ENCODE assay signal across 9 cellular contexts in genomic region chr12:70241845-70242244, GRCh38. TPM values are rescaled to one million over a fixed set of nuclear protein-coding genes. Genes with fewer than 3 reads are reported as not detected.
DNase-seq lines count a peak whose midpoint lies in the region; ATAC-seq, FAIRE-seq and TF ChIP-seq lines count a peak whose summit lies in the region.
"Had no signal": no experiment of that assay in that cellular context is flagged by ENCODE, and none has a peak within 500 bp of the region (broad histone marks: within the 10 kb centered on the region; RNA-seq: fewer than 3 reads in every experiment).

No MANE protein-coding gene starts in this region.

- H3K36me3 ChIP-seq in left ventricle myocardium inferior = peaks cover 44% of the 10 kb centered on the region
- H3K36me3 ChIP-seq in kidney (ENCODE audit: control insufficient read depth in 1 of 2, insufficient read depth in 2 of 2, low read length in 2 of 2) = peaks cover 0 to 9% of the 10 kb centered on the region in 2 donors

- H3K4me3 Mint-ChIP-seq in activated naive CD8-positive, alpha-beta T cell treated with anti-CD3 and anti-CD28 coated beads, Interleukin-2, amount 50 U/mL, for 24 hours = peak overlapping the region; percentile 99
- peak overlapping the region; percentile 100 for H3K4me3 Mint-ChIP-seq in type B pancreatic cell

- peaks cover 2% of the 10 kb centered on the region for H3K27me3 Mint-ChIP-seq in activated naive CD8-positive, alpha-beta T cell treated with anti-CD3 and anti-CD28 coated beads, Interleukin-2, amount 50 U/mL, for 24 hours
- H3K27me3 Mint-ChIP-seq in type B pancreatic cell = no peaks in the 10 kb centered on the region

- DNase-seq in left ventricle myocardium inferior = no peak
- no peak for DNase-seq in Right ventricle myocardium superior
- DNase-seq in activated naive CD8-positive, alpha-beta T cell treated with anti-CD3 and anti-CD28 coated beads, Interleukin-2, amount 50 U/mL, for 24 hours = no peak
- no peak for DNase-seq in kidney
- DNase-seq in type B pancreatic cell (ENCODE audit: extremely low spot score, unreplicated experiment) = no peak
- DNase-seq in middle frontal gyrus (ENCODE audit: extremely low spot score, low spot score) = no peak
- DNase-seq in hypothalamus (lab: John Stamatoyannopoulos, UW) = no peak
- no peak for DNase-seq in NCI-H1105 (lab: John Stamatoyannopoulos, UW)

- H3K9me3 Mint-ChIP-seq in activated naive CD8-positive, alpha-beta T cell treated with anti-CD3 and anti-CD28 coated beads, Interleukin-2, amount 50 U/mL, for 24 hours = no peaks in the 10 kb centered on the region
- H3K9me3 Mint-ChIP-seq in type B pancreatic cell = no peaks in the 10 kb centered on the region

- FAIRE-seq in kidney (lab: Jason Lieb, UNC) = no peak
- FAIRE-seq: islet of Langerhans had no signal

- TF ChIP-seq CTCF in left ventricle myocardium inferior (IDR thresholded peaks at IDR 0.05; ENCODE audit: borderline replicate concordance) (no peak), kidney (IDR thresholded peaks at IDR 0.05; ENCODE audit: borderline replicate concordance, extremely low read depth, insufficient read depth) (no peak), type B pancreatic cell (conservative IDR thresholded peaks at IDR 0.05) (no peak)

- H3K27ac ChIP-seq in left ventricle myocardium inferior (replicated peaks) (no peak overlapping the region), kidney (ENCODE audit: low read depth in 2 of 2, low read length in 2 of 2) (no peak overlapping the region)

- peak overlapping the region; percentile 100 for H3K27ac Mint-ChIP-seq in activated naive CD8-positive, alpha-beta T cell treated with anti-CD3 and anti-CD28 coated beads, Interleukin-2, amount 50 U/mL, for 24 hours
- H3K27ac Mint-ChIP-seq in type B pancreatic cell = peak overlapping the region; percentile 100

- H3K9ac ChIP-seq in kidney (ENCODE audit: low read length in 2 of 2) = peak overlapping the region in 1 of 2 donors; percentile 94

- H3K4me3 ChIP-seq in left ventricle myocardium inferior (peak overlapping the region; percentile 89), kidney (ENCODE audit: low read length in 2 of 2) (peak overlapping the region; percentile 16 to 97)

- intact Hi-C loops in left ventricle myocardium inferior (cut with micrococcal nuclease) = loop anchor here (10.0 kb wide), 1 partner anchor 483 kb away; no protein-coding TSS in a partner anchor
- intact Hi-C loops in Right ventricle myocardium superior (cut with DNase I) = no loop called here
- intact Hi-C loops in kidney (cut with DNase I) = no loop called here

- H3K4me1 ChIP-seq in left ventricle myocardium inferior = peaks cover 64% of the 10 kb centered on the region
- peaks cover 2 to 18% of the 10 kb centered on the region in 2 donors for H3K4me1 ChIP-seq in kidney (ENCODE audit: control insufficient read depth in 1 of 2, insufficient read depth in 1 of 2, low read depth in 1 of 2, low read length in 2 of 2)

- ATAC-seq in Right ventricle myocardium superior (ENCODE audit: poor library complexity) = no peak
- no peak for ATAC-seq in activated naive CD8-positive, alpha-beta T cell treated with anti-CD3 and anti-CD28 coated beads, Interleukin-2, amount 50 U/mL, for 24 hours

- no peaks in the 10 kb centered on the region for H3K9me3 ChIP-seq in left ventricle myocardium inferior (replicated peaks)
- no peaks in the 10 kb centered on the region for H3K9me3 ChIP-seq in kidney (ENCODE audit: control insufficient read depth in 1 of 2, low read length in 2 of 2)

- H3K27me3 ChIP-seq in left ventricle myocardium inferior (ENCODE audit: low read depth) = no peaks in the 10 kb centered on the region

- H3K36me3 Mint-ChIP-seq in activated naive CD8-positive, alpha-beta T cell treated with anti-CD3 and anti-CD28 coated beads, Interleukin-2, amount 50 U/mL, for 24 hours (ENCODE audit: low read depth) = peaks cover 62% of the 10 kb centered on the region
- peaks cover 24% of the 10 kb centered on the region for H3K36me3 Mint-ChIP-seq in type B pancreatic cell

- peaks cover 53% of the 10 kb centered on the region for H3K4me1 Mint-ChIP-seq in activated naive CD8-positive, alpha-beta T cell treated with anti-CD3 and anti-CD28 coated beads, Interleukin-2, amount 50 U/mL, for 24 hours
- peaks cover 23% of the 10 kb centered on the region for H3K4me1 Mint-ChIP-seq in type B pancreatic cell (ENCODE audit: unreplicated experiment)

RNA-seq across cellular contexts. Expression of gene CNOT2, which starts 1.4 kb away (rescaled TPM):
- total RNA-seq in left ventricle myocardium inferior = 33.0 TPM
- 35.6 TPM for total RNA-seq in Right ventricle myocardium superior
- 68.8 TPM for total RNA-seq in kidney
- 21.0 TPM for polyA plus RNA-seq in kidney (ENCODE audit: insufficient read depth, low read depth, low replicate concordance)
- total RNA-seq in type B pancreatic cell (ENCODE audit: low replicate concordance) = 80.2 and 83.9 TPM in 2 replicates
